Comparison of ENCODE assay signal across 3 cellular contexts in the genomic region with DNA sequence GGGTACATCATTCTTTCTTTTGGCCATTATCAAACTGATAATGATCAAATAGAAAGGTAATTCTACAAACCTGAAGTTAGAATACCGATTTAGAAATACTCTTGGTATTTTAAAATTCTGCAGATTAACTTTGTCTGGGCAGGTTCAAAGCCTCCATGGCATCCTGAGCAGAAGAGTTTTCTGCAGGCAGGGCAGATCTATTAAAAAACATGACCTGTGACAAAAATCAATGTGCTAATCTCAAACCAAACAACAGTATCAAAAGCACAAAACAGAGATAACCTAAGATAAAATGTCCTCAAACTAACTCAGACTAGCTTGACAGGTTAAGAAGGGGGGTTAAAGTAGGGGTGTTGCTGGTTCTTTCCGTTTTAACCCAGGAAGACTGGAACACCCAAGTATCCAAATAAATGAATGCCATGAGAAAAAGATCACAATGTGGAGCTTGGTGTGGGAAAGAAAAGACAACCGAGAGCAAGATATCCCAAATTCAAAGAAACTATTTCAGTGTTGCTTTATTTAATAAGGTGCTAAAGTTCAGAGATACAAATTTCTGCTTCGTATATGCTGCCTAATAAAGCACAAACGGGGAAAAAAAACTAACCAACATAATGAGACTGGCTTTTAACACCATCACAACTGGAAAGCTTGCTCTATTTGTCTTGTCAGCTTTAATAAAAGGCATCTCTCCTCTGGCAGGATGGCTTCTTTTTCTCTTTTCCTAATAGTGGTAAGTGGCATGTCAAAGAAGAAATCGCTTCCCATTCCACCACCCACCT.
A peak's percentile ranks its signal among the peaks of the same experiment; 100 is the strongest.
TF ChIP-seq lines count a peak whose summit lies in the region.

No MANE protein-coding gene starts in this region.

TF ChIP-seq in A549, 52 proteins besides CTCF, POLR2A, EP300 and RAD21:
- TF ChIP-seq MAFK (IDR thresholded peaks at IDR 0.05; ENCODE audit: partially characterized antibody) (peak; percentile 82), GATA3 (IDR thresholded peaks at IDR 0.05; ENCODE audit: borderline replicate concordance) (no peak), KDM1A (IDR thresholded peaks at IDR 0.05; ENCODE audit: low read depth) (no peak), HOXA7 (CRISPR knock-in tag; IDR thresholded peaks at IDR 0.05) (no peak), TFCP2L1 (CRISPR knock-in tag; IDR thresholded peaks at IDR 0.05) (no peak)
- TF ChIP-seq, protein P1, sequence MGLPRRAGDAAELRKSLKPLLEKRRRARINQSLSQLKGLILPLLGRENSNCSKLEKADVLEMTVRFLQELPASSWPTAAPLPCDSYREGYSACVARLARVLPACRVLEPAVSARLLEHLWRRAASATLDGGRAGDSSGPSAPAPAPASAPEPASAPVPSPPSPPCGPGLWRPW (IDR thresholded peaks at IDR 0.05), result no peak
TF ChIP-seq in A549: peak in this region for 1.

TF ChIP-seq in IMR-90, 13 proteins besides CTCF, POLR2A, EP300 and RAD21:
- TF ChIP-seq BHLHE40 (IDR thresholded peaks at IDR 0.05; ENCODE audit: low read depth, low read length) (no peak), MAFK (IDR thresholded peaks at IDR 0.05; ENCODE audit: low read depth, low read length) (0 out of 2 replicates have a peak, but pooled peaks have one; percentile 13)
TF ChIP-seq in IMR-90: peak in this region for 1.

TF ChIP-seq in H1, 55 proteins besides CTCF, POLR2A, EP300 and RAD21:
- TF ChIP-seq TBP (IDR thresholded peaks at IDR 0.05; ENCODE audit: low read depth, low read length) (no peak), RNF2 (IDR thresholded peaks at IDR 0.05; ENCODE audit: borderline replicate concordance, low read depth, low read length, missing control alignments, poor library complexity, severe bottlenecking) (no peak), HDAC2 (IDR thresholded peaks at IDR 0.05; ENCODE audit: borderline replicate concordance in 1 of 2, low read depth in 2 of 2, low read length in 2 of 2) (no peak), SUZ12 (IDR thresholded peaks at IDR 0.05; ENCODE audit: low read length) (no peak), TAF1 (IDR thresholded peaks at IDR 0.05; ENCODE audit: low read depth, low read length) (no peak), CHD1 (IDR thresholded peaks at IDR 0.05; ENCODE audit: low read depth, low read length) (no peak), SP4 (IDR thresholded peaks at IDR 0.05; ENCODE audit: low read length) (no peak), GABPA (IDR thresholded peaks at IDR 0.05; ENCODE audit: borderline replicate concordance, insufficient read depth, low read length) (no peak), CBX8 (IDR thresholded peaks at IDR 0.05; ENCODE audit: borderline replicate concordance, low read depth, low read length) (no peak), HDAC6 (IDR thresholded peaks at IDR 0.05; ENCODE audit: low read depth, low read length) (no peak), EGR1 (IDR thresholded peaks at IDR 0.05; ENCODE audit: borderline replicate concordance, low read depth, low read length) (no peak), NANOG (IDR thresholded peaks at IDR 0.05; ENCODE audit: insufficient read depth, low read depth, low read length, poor library complexity, severe bottlenecking) (no peak), POU5F1 (IDR thresholded peaks at IDR 0.05; ENCODE audit: low read depth, low read length) (no peak), BRCA1 (IDR thresholded peaks at IDR 0.05; ENCODE audit: low read depth, low read length) (no peak), TCF12 (IDR thresholded peaks at IDR 0.05; ENCODE audit: low read depth, low read length) (no peak)
- TF ChIP-seq, protein P2, sequence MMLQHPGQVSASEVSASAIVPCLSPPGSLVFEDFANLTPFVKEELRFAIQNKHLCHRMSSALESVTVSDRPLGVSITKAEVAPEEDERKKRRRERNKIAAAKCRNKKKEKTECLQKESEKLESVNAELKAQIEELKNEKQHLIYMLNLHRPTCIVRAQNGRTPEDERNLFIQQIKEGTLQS (IDR thresholded peaks at IDR 0.05; ENCODE audit: insufficient read depth, low read depth, low read length), result no peak
- TF ChIP-seq, protein P3, sequence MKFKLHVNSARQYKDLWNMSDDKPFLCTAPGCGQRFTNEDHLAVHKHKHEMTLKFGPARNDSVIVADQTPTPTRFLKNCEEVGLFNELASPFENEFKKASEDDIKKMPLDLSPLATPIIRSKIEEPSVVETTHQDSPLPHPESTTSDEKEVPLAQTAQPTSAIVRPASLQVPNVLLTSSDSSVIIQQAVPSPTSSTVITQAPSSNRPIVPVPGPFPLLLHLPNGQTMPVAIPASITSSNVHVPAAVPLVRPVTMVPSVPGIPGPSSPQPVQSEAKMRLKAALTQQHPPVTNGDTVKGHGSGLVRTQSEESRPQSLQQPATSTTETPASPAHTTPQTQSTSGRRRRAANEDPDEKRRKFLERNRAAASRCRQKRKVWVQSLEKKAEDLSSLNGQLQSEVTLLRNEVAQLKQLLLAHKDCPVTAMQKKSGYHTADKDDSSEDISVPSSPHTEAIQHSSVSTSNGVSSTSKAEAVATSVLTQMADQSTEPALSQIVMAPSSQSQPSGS (IDR thresholded peaks at IDR 0.05; ENCODE audit: low read length), result no peak
